3 cellular contexts compared by ENCODE assay signal in genomic region chr17:22484826-22485225, GRCh38.
"Had no signal": no experiment of that assay in that cellular context is flagged by ENCODE, and none has a peak within 500 bp of the region (broad histone marks: within the 10 kb centered on the region; RNA-seq: fewer than 3 reads in every experiment).

No MANE protein-coding gene starts in this region.

- ATAC-seq: GM12878 had no signal

- DNase-seq: GDM1, GF-D8 had no signal

- H3K4me3 ChIP-seq: GM12878 had no signal
